In the genomic region with DNA sequence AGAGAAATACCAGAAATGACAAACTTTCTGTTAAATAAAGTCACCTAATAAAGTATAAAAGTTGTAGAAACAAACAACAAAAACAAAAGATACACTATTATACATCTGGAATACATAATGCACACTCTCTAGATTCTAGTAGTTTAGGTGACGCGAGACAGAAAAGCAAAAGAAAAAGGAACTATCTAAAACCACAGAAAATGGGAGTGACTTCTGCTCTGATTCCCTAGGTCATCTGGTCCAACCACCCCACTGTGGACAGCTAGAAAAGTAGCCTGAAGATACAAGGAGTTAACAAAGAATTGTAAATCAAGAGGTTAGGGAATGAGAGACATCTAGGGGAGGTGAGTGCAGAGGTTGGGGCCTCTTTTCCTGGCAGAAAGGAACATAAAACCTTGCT, we compare ENCODE assay signal across 19 cellular contexts. TPM values are rescaled to one million over a fixed set of nuclear protein-coding genes. Genes with fewer than 3 reads are reported as not detected.
A peak's percentile ranks its signal among the peaks of the same experiment; 100 is the strongest.
DNase-seq lines count a peak whose midpoint lies in the region; ATAC-seq and TF ChIP-seq lines count a peak whose summit lies in the region.
"Had no signal": no experiment of that assay in that cellular context is flagged by ENCODE, and none has a peak within 500 bp of the region (broad histone marks: within the 10 kb centered on the region; RNA-seq: fewer than 3 reads in every experiment).

No MANE protein-coding gene starts in this region.

- ATAC-seq in GM19043 (IDR thresholded peaks at IDR 0.05; ENCODE audit: low read depth, unreplicated experiment) (peak; percentile 72), HG02763 (IDR thresholded peaks at IDR 0.05; ENCODE audit: unreplicated experiment) (peak; percentile 53), memory B cell (ENCODE audit: low read depth) (no peak), HG02588 (IDR thresholded peaks at IDR 0.05; ENCODE audit: unreplicated experiment) (no peak), esophagus mucosa (no peak)
- ATAC-seq: Panc1 had no signal

- peak overlapping the region; percentile 85 for H3K27ac Mint-ChIP-seq in memory B cell
- H3K27ac Mint-ChIP-seq: activated B cell treated with CpG ODN at 0.5 μM for 24 hours had no signal

- H3K27me3 Mint-ChIP-seq in memory B cell: no peaks in the 10 kb centered on the region
- H3K27me3 Mint-ChIP-seq: activated B cell treated with CpG ODN at 0.5 μM for 24 hours had no signal

- H3K4me1 ChIP-seq in smooth muscle cell (ENCODE audit: low read depth): no peaks in the 10 kb centered on the region
- H3K4me1 ChIP-seq: BLaER1, thyroid gland had no signal

- no peak overlapping the region for H3K4me3 ChIP-seq in smooth muscle cell
- H3K4me3 ChIP-seq: BLaER1, left ventricle myocardium inferior, skin epidermis, thyroid gland had no signal

- peak; percentile 35 for DNase-seq in NOMO-1 treated with dmso at 0.1 percent for 144 hours (lab: John Stamatoyannopoulos, UW; ENCODE audit: unreplicated experiment)
- DNase-seq in memory B cell (ENCODE audit: low spot score in 2 of 2): no peak
- DNase-seq in smooth muscle cell (lab: John Stamatoyannopoulos, UW; ENCODE audit: unreplicated experiment): no peak
- DNase-seq: activated B cell treated with CpG ODN at 0.5 μM for 24 hours, aorta, foreskin melanocyte, GF-D8, left ventricle myocardium inferior, NCI-H1930, NCI-H510A treated with DMSO at 0.1 percent for 48 hours, SW 1271, thyroid gland had no signal

- H4K20me1 ChIP-seq in smooth muscle cell (ENCODE audit: low read depth): no peaks in the 10 kb centered on the region

- H3K79me2 ChIP-seq in smooth muscle cell (ENCODE audit: low read depth): no peaks in the 10 kb centered on the region

- H3K9me3 Mint-ChIP-seq in memory B cell: no peaks in the 10 kb centered on the region
- H3K9me3 Mint-ChIP-seq: activated B cell treated with CpG ODN at 0.5 μM for 24 hours had no signal

- no peak overlapping the region for H3K27ac ChIP-seq in smooth muscle cell (ENCODE audit: low read depth)
- H3K27ac ChIP-seq: BLaER1, left ventricle myocardium inferior, skin epidermis, thyroid gland had no signal

- H3K4me2 ChIP-seq in smooth muscle cell: no peak overlapping the region
- H3K4me2 ChIP-seq: BLaER1 had no signal

- TF ChIP-seq CTCF in smooth muscle cell (IDR thresholded peaks at IDR 0.05; ENCODE audit: borderline replicate concordance, insufficient read depth, poor library complexity, severe bottlenecking): no peak

- H3K9me3 ChIP-seq in smooth muscle cell (replicated peaks; ENCODE audit: low read depth): no peaks in the 10 kb centered on the region
- H3K9me3 ChIP-seq: BLaER1, left ventricle myocardium inferior, thyroid gland had no signal

- 97% methylated on average over 2 of the region's 2 CpGs for WGBS in smooth muscle cell (ENCODE audit: low lambda C conversion rate)

- H3K9ac ChIP-seq in smooth muscle cell (ENCODE audit: low read depth): no peak overlapping the region
- H3K9ac ChIP-seq: BLaER1 had no signal

- H3K36me3 ChIP-seq in smooth muscle cell (ENCODE audit: low read depth): peaks cover 31% of the 10 kb centered on the region

- H3F3A ChIP-seq in smooth muscle cell (ENCODE audit: low read depth): no peaks in the 10 kb centered on the region

- no peaks in the 10 kb centered on the region for H3K27me3 ChIP-seq in smooth muscle cell (ENCODE audit: low read depth)
- H3K27me3 ChIP-seq: BLaER1, thyroid gland had no signal

- no peak overlapping the region for H2AFZ ChIP-seq in smooth muscle cell (ENCODE audit: low read depth)

- H3K4me1 Mint-ChIP-seq in memory B cell: peaks cover 4% of the 10 kb centered on the region

- H3K4me3 Mint-ChIP-seq in memory B cell: no peak overlapping the region
- H3K4me3 Mint-ChIP-seq: activated B cell treated with CpG ODN at 0.5 μM for 24 hours had no signal

- H3K36me3 Mint-ChIP-seq in memory B cell: peaks cover 42% of the 10 kb centered on the region

RNA-seq across cellular contexts. Expression of a gene that starts 39.1 kb away (rescaled TPM):
- total RNA-seq in smooth muscle cell (42.6 and 57.9 TPM in 2 replicates), esophagus mucosa (41.1 TPM)
- 18.2 and 29.0 TPM in 2 replicates for polyA plus RNA-seq in smooth muscle cell

Comparison
In these comparisons a context has a peak if more than half of its experiments do, and no peak if none do; other contexts are left out.
1. ATAC-seq: peak in GM19043 (single experiment) and HG02763 (single experiment); none in memory B cell (single experiment), HG02588 (single experiment) and esophagus mucosa (single experiment).